Comparison of ENCODE assay signal across 8 cellular contexts in genomic region chr9:114033397-114034103, GRCh38. TPM values are rescaled to one million over a fixed set of nuclear protein-coding genes. Genes with fewer than 3 reads are reported as not detected.
A peak's percentile ranks its signal among the peaks of the same experiment; 100 is the strongest.
DNase-seq lines count a peak whose midpoint lies in the region; ATAC-seq and TF ChIP-seq lines count a peak whose summit lies in the region.

No MANE protein-coding gene starts in this region.

- H3K27me3 ChIP-seq in mammary epithelial cell (ENCODE audit: insufficient read depth, low read length) (no peaks in the 10 kb centered on the region), hepatocyte (no peaks in the 10 kb centered on the region), thoracic aorta (replicated peaks; ENCODE audit: insufficient read depth) (no peaks in the 10 kb centered on the region)

- H3K36me3 Mint-ChIP-seq in MCF 10A (ENCODE audit: insufficient read depth, unreplicated experiment): peaks cover 8% of the 10 kb centered on the region
- no peaks in the 10 kb centered on the region for H3K36me3 Mint-ChIP-seq in activated naive CD8-positive, alpha-beta T cell treated with anti-CD3 and anti-CD28 coated beads, Interleukin-2, amount 10 ng/mL, durations not matched to agents 7 days and 5 days

- no peaks in the 10 kb centered on the region for H3K9me3 Mint-ChIP-seq in MCF 10A (ENCODE audit: unreplicated experiment)
- no peaks in the 10 kb centered on the region for H3K9me3 Mint-ChIP-seq in activated naive CD8-positive, alpha-beta T cell treated with anti-CD3 and anti-CD28 coated beads, Interleukin-2, amount 10 ng/mL, durations not matched to agents 7 days and 5 days

- no peaks in the 10 kb centered on the region for H3K9me2 ChIP-seq in hepatocyte (replicated peaks; ENCODE audit: insufficient read depth)

- H2AFZ ChIP-seq in mammary epithelial cell (ENCODE audit: low read depth, low read length) (no peak overlapping the region), hepatocyte (no peak overlapping the region)

- POLR2A ChIA-PET in MCF 10A (lab: Yijun Ruan, JAX): no interaction called here
- POLR2A ChIA-PET in activated naive CD8-positive, alpha-beta T cell treated with anti-CD3 and anti-CD28 coated beads, Interleukin-2, amount 10 ng/mL, durations not matched to agents 7 days and 5 days (lab: Charles Lee): no interaction called here

- WGBS in mammary epithelial cell (ENCODE audit: low coverage, missing lambda C conversion rate): 56% methylated on average over 9 of the region's 12 CpGs
- WGBS in hepatocyte (ENCODE audit: low lambda C conversion rate, missing lambda C conversion rate): 73% methylated on average over 12 of the region's 12 CpGs

- no peak overlapping the region for H3K27ac Mint-ChIP-seq in MCF 10A (ENCODE audit: low read depth, unreplicated experiment)
- H3K27ac Mint-ChIP-seq in activated naive CD8-positive, alpha-beta T cell treated with anti-CD3 and anti-CD28 coated beads, Interleukin-2, amount 10 ng/mL, durations not matched to agents 7 days and 5 days: no peak overlapping the region

- TF ChIP-seq CTCF in MCF 10A (IDR thresholded peaks at IDR 0.05; ENCODE audit: unreplicated experiment) (peak; percentile 33), mammary epithelial cell (conservative IDR thresholded peaks at IDR 0.05 in 1 of 2, IDR thresholded peaks at IDR 0.05 in 1 of 2; ENCODE audit: extremely low read depth in 1 of 2, insufficient read depth in 1 of 2, low read depth in 1 of 2, low read length in 2 of 2) (peak in 1 of 2 donors; percentile 23), hepatocyte (IDR thresholded peaks at IDR 0.05; ENCODE audit: poor library complexity) (peak; percentile 45), thoracic aorta (IDR thresholded peaks at IDR 0.05) (peak; percentile 45)

- intact Hi-C loops in MCF 10A (cut with micrococcal nuclease): loop anchor here (1.0 kb wide), 2 partner anchors 296 to 351 kb away; no protein-coding TSS in a partner anchor
- intact Hi-C loops in mammary epithelial cell (cut with micrococcal nuclease): no loop called here

- H3K4me1 Mint-ChIP-seq in MCF 10A (ENCODE audit: insufficient read depth, unreplicated experiment): no peaks in the 10 kb centered on the region
- H3K4me1 Mint-ChIP-seq in activated naive CD8-positive, alpha-beta T cell treated with anti-CD3 and anti-CD28 coated beads, Interleukin-2, amount 10 ng/mL, durations not matched to agents 7 days and 5 days: peaks cover 1% of the 10 kb centered on the region

- no peak for ATAC-seq in activated naive CD8-positive, alpha-beta T cell treated with anti-CD3 and anti-CD28 coated beads, Interleukin-2, amount 10 ng/mL, durations not matched to agents 7 days and 5 days (ENCODE audit: low read depth)
- ATAC-seq in thoracic aorta (ENCODE audit: insufficient number of reproducible peaks, low FRiP score, low read depth): no peak
- ATAC-seq in GM21447 (IDR thresholded peaks at IDR 0.05; ENCODE audit: unreplicated experiment): no peak
- no peak for ATAC-seq in GM18519 (IDR thresholded peaks at IDR 0.05; ENCODE audit: low FRiP score, unreplicated experiment)

- no peak overlapping the region for H3K4me3 ChIP-seq in mammary epithelial cell (replicated peaks in 1 of 3; ENCODE audit: insufficient read depth in 1 of 3, low read depth in 2 of 3, low read length in 3 of 3)
- no peak overlapping the region for H3K4me3 ChIP-seq in hepatocyte
- no peak overlapping the region for H3K4me3 ChIP-seq in thoracic aorta

- in situ Hi-C loops in mammary epithelial cell (cut with MboI; ENCODE audit: low sequenced_read_pairs in 2 of 2): no loop called here

- H3K4me2 ChIP-seq in mammary epithelial cell (ENCODE audit: insufficient read depth, low read depth, low read length) (no peak overlapping the region), hepatocyte (no peak overlapping the region)

- no peak overlapping the region for H3K9ac ChIP-seq in mammary epithelial cell (ENCODE audit: insufficient read depth, low read length)

- no TSS peak for BruUV-seq in MCF 10A (replicated peaks; lab: Mats Ljungman, UMichigan)
- BruUV-seq in mammary epithelial cell (replicated peaks; lab: Mats Ljungman, UMichigan): no TSS peak

- CTCF ChIA-PET in MCF 10A (lab: Yijun Ruan, JAX) (interaction anchor here (0.6 to 1.3 kb wide), 4 partner anchors 226 to 440 kb away, joined by 3 to 5 read pairs (median 4); no protein-coding TSS in a partner anchor), mammary epithelial cell (lab: Charles Lee; ENCODE audit: low non-redundant PET) (no interaction called here)

- dilution Hi-C loops in mammary epithelial cell (cut with HindIII; ENCODE audit: low sequenced_read_pairs): no loop called here

- no peaks in the 10 kb centered on the region for H3K36me3 ChIP-seq in mammary epithelial cell (ENCODE audit: insufficient read depth, low read length)
- no peaks in the 10 kb centered on the region for H3K36me3 ChIP-seq in hepatocyte (replicated peaks; ENCODE audit: insufficient read depth, low read depth)
- H3K36me3 ChIP-seq in thoracic aorta: peaks cover 44% of the 10 kb centered on the region

- no peak overlapping the region for H3K4me3 Mint-ChIP-seq in MCF 10A (ENCODE audit: unreplicated experiment)
- H3K4me3 Mint-ChIP-seq in activated naive CD8-positive, alpha-beta T cell treated with anti-CD3 and anti-CD28 coated beads, Interleukin-2, amount 10 ng/mL, durations not matched to agents 7 days and 5 days: no peak overlapping the region

- no peaks in the 10 kb centered on the region for H3K79me2 ChIP-seq in mammary epithelial cell (ENCODE audit: insufficient read depth, low read length)
- H3K79me2 ChIP-seq in hepatocyte: no peaks in the 10 kb centered on the region

- no peaks in the 10 kb centered on the region for H3K27me3 Mint-ChIP-seq in MCF 10A (ENCODE audit: insufficient read depth, unreplicated experiment)
- no peaks in the 10 kb centered on the region for H3K27me3 Mint-ChIP-seq in activated naive CD8-positive, alpha-beta T cell treated with anti-CD3 and anti-CD28 coated beads, Interleukin-2, amount 10 ng/mL, durations not matched to agents 7 days and 5 days

- no peaks in the 10 kb centered on the region for H4K20me1 ChIP-seq in mammary epithelial cell (ENCODE audit: insufficient read depth, low read length)
- H4K20me1 ChIP-seq in hepatocyte (ENCODE audit: insufficient read depth, poor library complexity, severe bottlenecking): no peaks in the 10 kb centered on the region

- H3K9me3 ChIP-seq in mammary epithelial cell (replicated peaks; ENCODE audit: insufficient read depth, low read length) (no peaks in the 10 kb centered on the region), hepatocyte (ENCODE audit: low read depth) (no peaks in the 10 kb centered on the region), thoracic aorta (no peaks in the 10 kb centered on the region)

- H3K27ac ChIP-seq in mammary epithelial cell (ENCODE audit: insufficient read depth, low read depth, low read length) (no peak overlapping the region), hepatocyte (no peak overlapping the region), thoracic aorta (no peak overlapping the region)

- no peaks in the 10 kb centered on the region for H3K4me1 ChIP-seq in mammary epithelial cell (ENCODE audit: insufficient read depth, low read length)
- no peaks in the 10 kb centered on the region for H3K4me1 ChIP-seq in hepatocyte (ENCODE audit: insufficient read depth)
- H3K4me1 ChIP-seq in thoracic aorta (ENCODE audit: control insufficient read depth in 1 of 2, low read depth in 2 of 2): peaks cover 4 to 31% of the 10 kb centered on the region in 2 donors

- DNase-seq in MCF 10A (ENCODE audit: unreplicated experiment) (peak; percentile 8), mammary epithelial cell (no peak), hepatocyte (ENCODE audit: low spot score) (peak; percentile 31), thoracic aorta (ENCODE audit: low spot score) (no peak), DMS153 (lab: John Stamatoyannopoulos, UW) (no peak)
- DNase-seq in activated naive CD8-positive, alpha-beta T cell treated with anti-CD3 and anti-CD28 coated beads, Interleukin-2, amount 10 ng/mL, durations not matched to agents 7 days and 5 days: peak; percentile 43

RNA-seq across cellular contexts. Expression of gene AMBP, which starts 44.5 kb away (rescaled TPM):
- total RNA-seq in MCF 10A (2022) (not detected in 2 replicates), mammary epithelial cell (not detected), hepatocyte (713 and 736 TPM in 2 replicates), thoracic aorta (not detected)
- polyA plus RNA-seq in mammary epithelial cell (not detected), hepatocyte (664 and 833 TPM in 2 replicates)
- not detected for polyA minus RNA-seq in mammary epithelial cell
- total RNA-seq in activated naive CD8-positive, alpha-beta T cell treated with anti-CD3 and anti-CD28 coated beads, Interleukin-2, amount 10 ng/mL, durations not matched to agents 7 days and 5 days: not detected

Comparison
In these comparisons a context has a peak if more than half of its experiments do, and no peak if none do; other contexts are left out.
1. DNase-seq: peak in MCF 10A (single experiment), activated naive CD8-positive, alpha-beta T cell treated with anti-CD3 and anti-CD28 coated beads, Interleukin-2, amount 10 ng/mL, durations not matched to agents 7 days and 5 days (single experiment) and hepatocyte (single experiment); none in mammary epithelial cell (single experiment), thoracic aorta (single experiment) and DMS153 (single experiment).
2. RNA of gene AMBP, which starts 44.5 kb away (total RNA-seq): 713 to 736 TPM in hepatocyte; not detected in MCF 10A, not detected in mammary epithelial cell, not detected in activated naive CD8-positive, alpha-beta T cell treated with anti-CD3 and anti-CD28 coated beads, Interleukin-2, amount 10 ng/mL, durations not matched to agents 7 days and 5 days and not detected in thoracic aorta; every median in the first group is over 100 times any median in the second.